Comparison of ENCODE assay signal across 15 cellular contexts in genomic region chr17:78322327-78322857, GRCh38. TPM values are rescaled to one million over a fixed set of nuclear protein-coding genes. Genes with fewer than 3 reads are reported as not detected.
DNase-seq lines count a peak whose midpoint lies in the region; TF ChIP-seq lines count a peak whose summit lies in the region.
"Had no signal": no experiment of that assay in that cellular context is flagged by ENCODE, and none has a peak within 500 bp of the region (broad histone marks: within the 10 kb centered on the region; RNA-seq: fewer than 3 reads in every experiment).

No MANE protein-coding gene starts in this region.

- WGBS in tibial nerve, 2 donors, result 77 to 89% methylated on average over 7 to 8 of the region's 9 CpGs

- H3K27me3 ChIP-seq in neural progenitor cell (no peaks in the 10 kb centered on the region), tibial nerve (no peaks in the 10 kb centered on the region), MM.1S (replicated peaks; ENCODE audit: insufficient read depth, low read length) (peaks cover 64% of the 10 kb centered on the region)

- H3K79me2 ChIP-seq in neural progenitor cell (ENCODE audit: low read depth), result no peaks in the 10 kb centered on the region
- H3K79me2 ChIP-seq in MM.1S (ENCODE audit: low read length), result no peaks in the 10 kb centered on the region

- no peaks in the 10 kb centered on the region for H3K36me3 Mint-ChIP-seq in activated CD4-positive, alpha-beta T cell treated with anti-CD3 and anti-CD28 coated beads, Interleukin-2, amount 10 ng/mL, durations not matched to agents 24 days and 14 days (ENCODE audit: low read depth)
- no peaks in the 10 kb centered on the region for H3K36me3 Mint-ChIP-seq in endothelial cell (ENCODE audit: low read depth, unreplicated experiment)
- H3K36me3 Mint-ChIP-seq in neural progenitor cell, result no peaks in the 10 kb centered on the region

- H3K4me1 Mint-ChIP-seq in activated CD4-positive, alpha-beta T cell treated with anti-CD3 and anti-CD28 coated beads, Interleukin-2, amount 10 ng/mL, durations not matched to agents 24 days and 14 days, result peaks cover 17% of the 10 kb centered on the region
- peaks cover 37% of the 10 kb centered on the region for H3K4me1 Mint-ChIP-seq in endothelial cell (ENCODE audit: unreplicated experiment)
- peaks cover 45% of the 10 kb centered on the region for H3K4me1 Mint-ChIP-seq in neural progenitor cell

- TF ChIP-seq CTCF in endothelial cell (IDR thresholded peaks at IDR 0.05; ENCODE audit: unreplicated experiment) (no peak), neural progenitor cell (IDR thresholded peaks at IDR 0.05) (no peak), tibial nerve (IDR thresholded peaks at IDR 0.05) (no peak), MM.1S (IDR thresholded peaks at IDR 0.05; ENCODE audit: low read length) (no peak)

- TF ChIP-seq POLR2A in tibial nerve (IDR thresholded peaks at IDR 0.05), result no peak

- H3K9me2 ChIP-seq in MM.1S (replicated peaks; ENCODE audit: insufficient read depth, low read length), result no peaks in the 10 kb centered on the region

- no peaks in the 10 kb centered on the region for H3K9me3 Mint-ChIP-seq in activated CD4-positive, alpha-beta T cell treated with anti-CD3 and anti-CD28 coated beads, Interleukin-2, amount 10 ng/mL, durations not matched to agents 24 days and 14 days
- no peaks in the 10 kb centered on the region for H3K9me3 Mint-ChIP-seq in endothelial cell (ENCODE audit: unreplicated experiment)
- no peaks in the 10 kb centered on the region for H3K9me3 Mint-ChIP-seq in neural progenitor cell

- H3K9ac ChIP-seq in neural progenitor cell (no peak overlapping the region), MM.1S (ENCODE audit: low read length) (no peak overlapping the region)

- peak overlapping the region; percentile 10 for H3K27ac Mint-ChIP-seq in activated CD4-positive, alpha-beta T cell treated with anti-CD3 and anti-CD28 coated beads, Interleukin-2, amount 10 ng/mL, durations not matched to agents 24 days and 14 days
- H3K27ac Mint-ChIP-seq in endothelial cell (ENCODE audit: unreplicated experiment) (peak overlapping the region; percentile 100), neural progenitor cell (peak overlapping the region; percentile 78)
- H3K27ac Mint-ChIP-seq: T-helper 17 cell had no signal

- H3F3A ChIP-seq in neural progenitor cell (ENCODE audit: low read depth) (peaks cover 25% of the 10 kb centered on the region), MM.1S (ENCODE audit: insufficient read depth, low read length) (no peaks in the 10 kb centered on the region)

- no peak for DNase-seq in activated CD4-positive, alpha-beta T cell treated with anti-CD3 and anti-CD28 coated beads, Interleukin-2, amount 10 ng/mL, durations not matched to agents 24 days and 14 days
- DNase-seq in activated CD4-positive, alpha-beta T cell treated with anti-CD3 and anti-CD28 coated beads, Interleukin-2, amount 50 U/mL, for 1 hour, result no peak
- DNase-seq in endothelial cell (ENCODE audit: low spot score), result no peak
- DNase-seq in neural progenitor cell (ENCODE audit: low spot score), result no peak
- DNase-seq in tibial nerve (ENCODE audit: low spot score in 2 of 2), result no peak
- DNase-seq in head of caudate nucleus, result no peak
- no peak for DNase-seq in stimulated activated CD8-positive, alpha-beta memory T cell treated with anti-CD3 and anti-CD28 coated beads, Interleukin-4, amount 100 ng/mL, for 48 hours
- no peak for DNase-seq in MM.1S
- DNase-seq: activated CD4-positive, alpha-beta T cell treated with anti-CD3 and anti-CD28 coated beads, Interleukin-2, amount 50 U/mL, for 4 hours; hippocampal formation; NCI-H1105 treated with DMSO at 0.1 percent for 48 hours; NCI-H345; OCI-M1; substantia nigra; T-helper 17 cell had no signal

- no peak overlapping the region for H3K4me3 Mint-ChIP-seq in activated CD4-positive, alpha-beta T cell treated with anti-CD3 and anti-CD28 coated beads, Interleukin-2, amount 10 ng/mL, durations not matched to agents 24 days and 14 days
- no peak overlapping the region for H3K4me3 Mint-ChIP-seq in endothelial cell (ENCODE audit: unreplicated experiment)
- no peak overlapping the region for H3K4me3 Mint-ChIP-seq in neural progenitor cell

- H4K20me1 ChIP-seq in neural progenitor cell (ENCODE audit: low read depth) (no peaks in the 10 kb centered on the region), MM.1S (ENCODE audit: insufficient read depth, low read length) (no peaks in the 10 kb centered on the region)

- H3K4me1 ChIP-seq in neural progenitor cell, result peaks cover 29% of the 10 kb centered on the region
- peaks cover 0 to 55% (median 33%) of the 10 kb centered on the region in 4 donors for H3K4me1 ChIP-seq in tibial nerve
- 0 out of 2 replicates have a peak, but pooled peaks cover under 1% of the 10 kb centered on the region for H3K4me1 ChIP-seq in MM.1S (ENCODE audit: low read length)

- H2AFZ ChIP-seq in neural progenitor cell (replicated peaks), result no peak overlapping the region
- no peak overlapping the region for H2AFZ ChIP-seq in MM.1S (ENCODE audit: low read length)

- H3K27ac ChIP-seq in neural progenitor cell, result no peak overlapping the region
- peak overlapping the region; percentile 30 to 96 (median 84) for H3K27ac ChIP-seq in tibial nerve
- H3K27ac ChIP-seq in MM.1S (ENCODE audit: low read length), result no peak overlapping the region

- intact Hi-C loops in activated CD4-positive, alpha-beta T cell treated with anti-CD3 and anti-CD28 coated beads, Interleukin-2, amount 10 ng/mL, durations not matched to agents 24 days and 14 days (cut with micrococcal nuclease), result no loop called here
- intact Hi-C loops in head of caudate nucleus (cut with DNase I), result no loop called here

- H3K36me3 ChIP-seq in neural progenitor cell, result no peaks in the 10 kb centered on the region
- H3K36me3 ChIP-seq in tibial nerve, result no peaks in the 10 kb centered on the region
- no peaks in the 10 kb centered on the region for H3K36me3 ChIP-seq in MM.1S (replicated peaks; ENCODE audit: insufficient read depth, low read length)

- no peak for TF ChIP-seq EP300 in tibial nerve (IDR thresholded peaks at IDR 0.05)

- H3K9me3 ChIP-seq in neural progenitor cell (ENCODE audit: low read depth) (no peaks in the 10 kb centered on the region), tibial nerve (no peaks in the 10 kb centered on the region), MM.1S (replicated peaks; ENCODE audit: insufficient read depth, low read length) (no peaks in the 10 kb centered on the region)

- H3K27me3 Mint-ChIP-seq in activated CD4-positive, alpha-beta T cell treated with anti-CD3 and anti-CD28 coated beads, Interleukin-2, amount 10 ng/mL, durations not matched to agents 24 days and 14 days, result no peaks in the 10 kb centered on the region
- H3K27me3 Mint-ChIP-seq in endothelial cell (ENCODE audit: unreplicated experiment) (peaks cover 21% of the 10 kb centered on the region), neural progenitor cell (ENCODE audit: insufficient read depth, low read depth) (peaks cover 9% of the 10 kb centered on the region)
- H3K27me3 Mint-ChIP-seq: T-helper 17 cell had no signal

- H3K4me2 ChIP-seq in neural progenitor cell (no peak overlapping the region), MM.1S (ENCODE audit: low read depth, low read length) (no peak overlapping the region)

- H3K4me3 ChIP-seq in neural progenitor cell (no peak overlapping the region), tibial nerve (no peak overlapping the region), MM.1S (ENCODE audit: low read length) (no peak overlapping the region)

RNA-seq across cellular contexts. Expression of gene SOCS3, which starts 37.5 kb away (rescaled TPM):
- total RNA-seq in activated CD4-positive, alpha-beta T cell treated with anti-CD3 and anti-CD28 coated beads, Interleukin-2, amount 10 ng/mL, durations not matched to agents 24 days and 14 days, result 78.3 and 81.5 TPM in 2 replicates
- total RNA-seq in endothelial cell (ENCODE audit: unreplicated experiment) (30.2 TPM), neural progenitor cell (ENCODE audit: low replicate concordance) (7.5 and 16.7 TPM in 2 replicates), tibial nerve (10 to 100 TPM; 23.7 to 76.5 (median 59.7) TPM)

RNA-seq across cellular contexts. Expression of gene PGS1, which starts 56.1 kb away (rescaled TPM):
- 65.6 and 67.8 TPM in 2 replicates for total RNA-seq in activated CD4-positive, alpha-beta T cell treated with anti-CD3 and anti-CD28 coated beads, Interleukin-2, amount 10 ng/mL, durations not matched to agents 24 days and 14 days
- total RNA-seq in endothelial cell (ENCODE audit: unreplicated experiment) (85.5 TPM), neural progenitor cell (ENCODE audit: low replicate concordance) (45.2 and 65.7 TPM in 2 replicates), tibial nerve (100 to 1,000 TPM in 1 of 4 donors, 10 to 100 TPM in 3; 41.9 to 105 (median 53.2) TPM)

Comparison
In these comparisons a context has a peak if more than half of its experiments do, and no peak if none do; other contexts are left out.
1. H3K27ac Mint-ChIP-seq: peak in every context shown above with its lines; median percentile 100 in endothelial cell; 78 in neural progenitor cell; 10 in activated CD4-positive, alpha-beta T cell treated with anti-CD3 and anti-CD28 coated beads, Interleukin-2, amount 10 ng/mL, durations not matched to agents 24 days and 14 days.
2. H3K27ac ChIP-seq: peak in tibial nerve (4 of 4); none in neural progenitor cell (single experiment) and MM.1S (single experiment).